Comparison of ENCODE assay signal across 8 cellular contexts in genomic region chr3:184284696-184285095, GRCh38.
DNase-seq lines count a peak whose midpoint lies in the region; ATAC-seq lines count a peak whose summit lies in the region.

No MANE protein-coding gene starts in this region.

- no peak overlapping the region for H3K27ac ChIP-seq in substantia nigra (ENCODE audit: low read depth, low read length, poor library complexity, severe bottlenecking)

- ATAC-seq in activated naive CD8-positive, alpha-beta T cell treated with anti-CD3 and anti-CD28 coated beads, Interleukin-2, amount 50 U/mL, for 24 hours: peak; percentile 35
- ATAC-seq in GM21786 (IDR thresholded peaks at IDR 0.05; ENCODE audit: unreplicated experiment) (no peak), GM19351 (IDR thresholded peaks at IDR 0.05; ENCODE audit: unreplicated experiment) (no peak)

- no peak overlapping the region for H3K4me3 Mint-ChIP-seq in activated naive CD8-positive, alpha-beta T cell treated with anti-CD3 and anti-CD28 coated beads, Interleukin-2, amount 50 U/mL, for 24 hours

- no peaks in the 10 kb centered on the region for H3K4me1 Mint-ChIP-seq in activated naive CD8-positive, alpha-beta T cell treated with anti-CD3 and anti-CD28 coated beads, Interleukin-2, amount 50 U/mL, for 24 hours

- no peaks in the 10 kb centered on the region for H3K9me3 Mint-ChIP-seq in activated naive CD8-positive, alpha-beta T cell treated with anti-CD3 and anti-CD28 coated beads, Interleukin-2, amount 50 U/mL, for 24 hours

- DNase-seq in C1 segment of cervical spinal cord (lab: John Stamatoyannopoulos, UW): peak in 10 of 14 donors; percentile 7 to 79 (median 32)
- DNase-seq in HCEC 1CT: peak; percentile 73
- DNase-seq in NCI-H524 treated with DMSO at 0.1 percent for 48 hours (lab: John Stamatoyannopoulos, UW): peak; percentile 77
- peak; percentile 35 for DNase-seq in activated naive CD8-positive, alpha-beta T cell treated with anti-CD3 and anti-CD28 coated beads, Interleukin-2, amount 50 U/mL, for 24 hours
- peak in 34 of 51 donors; percentile 5 to 75 (median 44) for DNase-seq in hypothalamus (lab: John Stamatoyannopoulos, UW)
- DNase-seq in substantia nigra (lab: John Stamatoyannopoulos, UW): peak in 32 of 49 donors; percentile 4 to 70 (median 38)

- H3K27ac Mint-ChIP-seq in activated naive CD8-positive, alpha-beta T cell treated with anti-CD3 and anti-CD28 coated beads, Interleukin-2, amount 50 U/mL, for 24 hours: no peak overlapping the region

- H3K36me3 Mint-ChIP-seq in activated naive CD8-positive, alpha-beta T cell treated with anti-CD3 and anti-CD28 coated beads, Interleukin-2, amount 50 U/mL, for 24 hours (ENCODE audit: low read depth): no peaks in the 10 kb centered on the region

- H3K27me3 Mint-ChIP-seq in activated naive CD8-positive, alpha-beta T cell treated with anti-CD3 and anti-CD28 coated beads, Interleukin-2, amount 50 U/mL, for 24 hours: peaks cover 12% of the 10 kb centered on the region
